ENCODE assay signal across 1 cellular context in the genomic region with DNA sequence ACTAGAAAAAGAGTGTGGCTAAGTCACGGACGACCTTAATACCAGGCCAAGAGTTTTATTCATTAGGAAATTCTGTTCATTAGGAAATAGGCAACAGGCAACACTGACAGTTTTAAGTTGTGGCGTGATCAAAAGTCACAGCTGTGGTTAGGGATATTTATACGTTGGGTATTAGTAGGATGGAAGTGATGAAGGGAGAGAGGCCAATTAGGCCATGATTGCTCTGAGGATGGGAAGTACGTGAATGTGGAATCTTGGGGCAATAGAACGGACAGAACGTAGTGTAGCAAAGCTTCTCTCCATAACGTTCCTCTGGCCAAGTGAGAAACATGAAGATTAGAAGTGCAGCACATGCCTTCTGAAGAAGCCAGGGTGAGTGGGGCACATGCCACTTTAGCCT.
TF ChIP-seq lines count a peak whose summit lies in the region.

No MANE protein-coding gene starts in this region.

TF ChIP-seq in H1, 55 proteins besides CTCF, POLR2A, EP300 and RAD21 (continued from another document):
- no peak for TF ChIP-seq CHD7 (IDR thresholded peaks at IDR 0.05; ENCODE audit: insufficient replicate concordance, low read length)
- TF ChIP-seq SIX5 (IDR thresholded peaks at IDR 0.05; ENCODE audit: low read depth, low read length) = no peak
- TF ChIP-seq CHD2 (IDR thresholded peaks at IDR 0.05; ENCODE audit: low read length) = no peak
- TF ChIP-seq BCL11A (IDR thresholded peaks at IDR 0.05; ENCODE audit: low read depth in 2 of 2, low read length in 2 of 2) = no peak
- no peak for TF ChIP-seq HDAC2 (IDR thresholded peaks at IDR 0.05; ENCODE audit: borderline replicate concordance in 1 of 2, low read depth in 2 of 2, low read length in 2 of 2)
- no peak for TF ChIP-seq POU5F1 (IDR thresholded peaks at IDR 0.05; ENCODE audit: low read depth, low read length)
- no peak for TF ChIP-seq SIRT6 (IDR thresholded peaks at IDR 0.05; ENCODE audit: low read length)
- no peak for TF ChIP-seq JUND (IDR thresholded peaks at IDR 0.05; ENCODE audit: low read length)
- no peak for TF ChIP-seq EGR1 (IDR thresholded peaks at IDR 0.05; ENCODE audit: borderline replicate concordance, low read depth, low read length)
- TF ChIP-seq ASH2L (IDR thresholded peaks at IDR 0.05; ENCODE audit: low read length) = no peak
- TF ChIP-seq SP1 (IDR thresholded peaks at IDR 0.05; ENCODE audit: low read depth, low read length) = no peak
